In the genomic region with DNA sequence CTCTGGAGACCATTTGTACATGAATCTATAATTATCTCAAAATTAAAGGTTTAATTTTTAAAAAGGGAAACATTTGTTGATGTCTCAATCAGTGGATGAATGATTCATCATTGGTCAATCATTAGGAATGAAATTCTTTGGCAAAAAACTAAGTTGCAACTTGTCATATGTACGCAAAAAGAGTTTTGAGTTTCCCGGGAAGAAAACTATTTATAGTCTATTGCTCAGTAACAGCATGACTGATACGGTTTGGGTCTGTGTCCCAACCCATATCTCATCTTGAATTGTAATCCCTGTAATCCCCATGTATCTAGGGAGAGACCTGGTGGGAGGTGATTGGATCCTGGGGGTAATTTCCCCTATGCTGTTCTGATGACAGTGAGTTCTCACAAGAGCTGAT, we compare ENCODE assay signal across 19 cellular contexts.
DNase-seq lines count a peak whose midpoint lies in the region; ATAC-seq and TF ChIP-seq lines count a peak whose summit lies in the region.
"Had no signal": no experiment of that assay in that cellular context is flagged by ENCODE, and none has a peak within 500 bp of the region (broad histone marks: within the 10 kb centered on the region; RNA-seq: fewer than 3 reads in every experiment).

No MANE protein-coding gene starts in this region.

- H3F3A ChIP-seq in GM23248 (ENCODE audit: insufficient read depth): no peaks in the 10 kb centered on the region

- no peak overlapping the region for H3K4me3 ChIP-seq in GM23248
- H3K4me3 ChIP-seq in epithelial cell of esophagus (ENCODE audit: low read length): no peak overlapping the region
- H3K4me3 ChIP-seq: A549, SK-N-MC had no signal

- 31 to 35% methylated on average over 3 of the region's 3 CpGs for WGBS in GM23248 (ENCODE audit: low coverage in 1 of 2, low lambda C conversion rate in 2 of 2, missing lambda C conversion rate in 2 of 2), 2 experiments

- no peak overlapping the region for H3K27ac ChIP-seq in GM23248
- H3K27ac ChIP-seq: A549, SK-N-MC had no signal

- no peaks in the 10 kb centered on the region for H3K27me3 ChIP-seq in GM23248 (replicated peaks; ENCODE audit: insufficient read depth)

- H3K9me3 ChIP-seq in GM23248 (ENCODE audit: low read depth): no peaks in the 10 kb centered on the region

- H3K36me3 ChIP-seq in GM23248 (ENCODE audit: low read depth): no peaks in the 10 kb centered on the region

- no peak for TF ChIP-seq CTCF in epithelial cell of esophagus (IDR thresholded peaks at IDR 0.05; ENCODE audit: insufficient read depth, low read depth, low read length, missing control alignments)

- intact Hi-C loops in left cardiac atrium (cut with DNase I): no loop called here

- no peaks in the 10 kb centered on the region for H3K79me2 ChIP-seq in GM23248 (ENCODE audit: insufficient read depth)

- no peak overlapping the region for H3K9ac ChIP-seq in GM23248

- no peak for ATAC-seq in left cardiac atrium
- ATAC-seq: A549 had no signal

- peak; percentile 49 for DNase-seq in GM23248
- peak; percentile 4 for DNase-seq in RKO (ENCODE audit: low spot score)
- peak; percentile 84 for DNase-seq in epithelial cell of esophagus (ENCODE audit: low read depth)
- peak; percentile 1 for DNase-seq in renal cortical epithelial cell (ENCODE audit: low read depth)
- no peak for DNase-seq in left cardiac atrium
- DNase-seq in activated effector memory CD4-positive, alpha-beta T cell treated with Interleukin-2 at 50 U/mL for 16 hours: no peak
- DNase-seq in activated CD4-positive, alpha-beta T cell treated with anti-CD3 and anti-CD28 coated beads for 1 hour: no peak
- DNase-seq: CD4-positive, CD25-positive, alpha-beta regulatory T cell; DMS79; H7; NCI-H1694 treated with DMSO at 0.1 percent for 48 hours; NCI-H2107; NCI-H446 treated with DMSO at 0.1 percent for 48 hours; NCI-H526 treated with DMSO at 0.1 percent for 48 hours; OCI-M1; SHP77 treated with DMSO at 0.1 percent for 48 hours; SW 1271 had no signal

- no peaks in the 10 kb centered on the region for H3K4me1 ChIP-seq in GM23248 (ENCODE audit: insufficient read depth)
- H3K4me1 ChIP-seq: A549 had no signal

- in situ Hi-C loops in GM23248 (cut with MboI): no loop called here

- no peaks in the 10 kb centered on the region for H3K9me2 ChIP-seq in GM23248 (ENCODE audit: insufficient read depth)

- no peaks in the 10 kb centered on the region for H4K20me1 ChIP-seq in GM23248 (ENCODE audit: insufficient read depth)

- no peak overlapping the region for H3K4me2 ChIP-seq in GM23248 (ENCODE audit: unreplicated experiment)
- H3K4me2 ChIP-seq: A549 had no signal

- H2AFZ ChIP-seq in GM23248: no peak overlapping the region

Comparison
In these comparisons a context has a peak if more than half of its experiments do, and no peak if none do; other contexts are left out.
1. DNase-seq: peak in GM23248 (single experiment), RKO (single experiment), epithelial cell of esophagus (single experiment) and renal cortical epithelial cell (single experiment); none in left cardiac atrium (single experiment), activated effector memory CD4-positive, alpha-beta T cell treated with Interleukin-2 at 50 U/mL for 16 hours (single experiment) and activated CD4-positive, alpha-beta T cell treated with anti-CD3 and anti-CD28 coated beads for 1 hour (single experiment).